ENCODE assay signal across 17 cellular contexts in genomic region chrX:38860106-38861013, GRCh38. TPM values are rescaled to one million over a fixed set of nuclear protein-coding genes. Genes with fewer than 3 reads are reported as not detected.
DNase-seq lines count a peak whose midpoint lies in the region; ATAC-seq, FAIRE-seq and TF ChIP-seq lines count a peak whose summit lies in the region.
"Had no signal": no experiment of that assay in that cellular context is flagged by ENCODE, and none has a peak within 500 bp of the region (broad histone marks: within the 10 kb centered on the region; RNA-seq: fewer than 3 reads in every experiment).

No MANE protein-coding gene starts in this region.

- peak; percentile 18 for FAIRE-seq in GM12878 (lab: Jason Lieb, UNC)
- FAIRE-seq: keratinocyte had no signal

- H3K4me1 ChIP-seq in GM12878 (ENCODE audit: control insufficient read depth, insufficient read depth, low read length): no peaks in the 10 kb centered on the region
- H3K4me1 ChIP-seq in ovary (ENCODE audit: insufficient read depth): no peaks in the 10 kb centered on the region
- no peaks in the 10 kb centered on the region for H3K4me1 ChIP-seq in OCI-LY7 (ENCODE audit: insufficient read depth, low read length, poor library complexity, severe bottlenecking)
- H3K4me1 ChIP-seq in thyroid gland: no peaks in the 10 kb centered on the region

- no peak for TF ChIP-seq POLR2A in GM12878 (IDR thresholded peaks at IDR 0.05; ENCODE audit: low read depth, low read length)
- TF ChIP-seq POLR2A in ovary (IDR thresholded peaks at IDR 0.05): no peak
- TF ChIP-seq POLR2A in thyroid gland (IDR thresholded peaks at IDR 0.05): no peak

- no peaks in the 10 kb centered on the region for H3K9me3 Mint-ChIP-seq in stimulated activated effector memory CD8-positive, alpha-beta T cell treated with anti-CD3 and anti-CD28 coated beads, Interleukin-12 subunit alpha, Interleukin-12 subunit beta, amount 100 ng/mL, for 72 hours

- TF ChIP-seq RAD21 in GM12878 (IDR thresholded peaks at IDR 0.05; ENCODE audit: insufficient read depth, low read depth, low read length): no peak

- in situ Hi-C loops in GM12878 (cut with MboI): no loop called here

- H3K27ac Mint-ChIP-seq in stimulated activated effector memory CD8-positive, alpha-beta T cell treated with anti-CD3 and anti-CD28 coated beads, Interleukin-12 subunit alpha, Interleukin-12 subunit beta, amount 100 ng/mL, for 72 hours: no peak overlapping the region

- no peak for TF ChIP-seq EP300 in GM12878 (IDR thresholded peaks at IDR 0.05; ENCODE audit: borderline replicate concordance in 1 of 2, control insufficient read depth in 1 of 2, low read depth in 2 of 2, low read length in 2 of 2)
- TF ChIP-seq EP300 in ovary (IDR thresholded peaks at IDR 0.05): no peak

- SMC1A ChIA-PET in GM12878 (lab: Charles Lee; ENCODE audit: uncharacterized antibody, unreplicated experiment): interaction anchor here (0.8 to 1.0 kb wide), 3 partner anchors 16 to 100 kb away, joined by 3 to 4 read pairs (median 3); no protein-coding TSS in a partner anchor

- no TSS peak for BruUV-seq in GM12878 (replicated peaks; lab: Mats Ljungman, UMichigan)
- no TSS peak for BruUV-seq in OCI-LY7 (replicated peaks; lab: Mats Ljungman, UMichigan)

- no peaks in the 10 kb centered on the region for H3K36me3 ChIP-seq in GM12878 (ENCODE audit: control insufficient read depth in 2 of 2, insufficient read depth in 2 of 2, low read length in 1 of 2)
- no peaks in the 10 kb centered on the region for H3K36me3 ChIP-seq in ovary
- no peaks in the 10 kb centered on the region for H3K36me3 ChIP-seq in OCI-LY7 (ENCODE audit: insufficient read depth, low read length)
- no peaks in the 10 kb centered on the region for H3K36me3 ChIP-seq in thyroid gland
- H3K36me3 ChIP-seq: tibial artery had no signal

- H3K9ac ChIP-seq in GM12878 (ENCODE audit: control insufficient read depth, insufficient read depth, low read length): no peak overlapping the region

- POLR2A ChIA-PET in GM12878 (lab: Charles Lee): no interaction called here
- POLR2A ChIA-PET in OCI-LY7 (lab: Charles Lee): no interaction called here

- H3K27ac ChIP-seq in GM12878 (ENCODE audit: control insufficient read depth, insufficient read depth) (no peak overlapping the region), ovary (no peak overlapping the region), OCI-LY7 (ENCODE audit: low read depth, low read length, poor library complexity, severe bottlenecking) (no peak overlapping the region), thyroid gland (no peak overlapping the region)
- H3K27ac ChIP-seq: tibial artery had no signal

- H4K20me1 ChIP-seq in GM12878 (ENCODE audit: control insufficient read depth, insufficient read depth) (no peaks in the 10 kb centered on the region), OCI-LY7 (ENCODE audit: insufficient read depth, low read length) (no peaks in the 10 kb centered on the region)

- DNase-seq in activated T-cell treated with anti-CD3 and anti-CD28 coated beads for 24 hours (ENCODE audit: low read depth): peak; percentile 22
- DNase-seq in activated T-cell treated with anti-CD3 and anti-CD28 coated beads for 4 hours: no peak
- DNase-seq in GM12878 (ENCODE audit: low read depth, low spot score): no peak
- no peak for DNase-seq in stimulated activated effector memory CD8-positive, alpha-beta T cell treated with anti-CD3 and anti-CD28 coated beads, Interleukin-12 subunit alpha, Interleukin-12 subunit beta, amount 100 ng/mL, for 72 hours (ENCODE audit: low spot score in 2 of 2)
- DNase-seq in ovary: no peak
- no peak for DNase-seq in OCI-LY7 (ENCODE audit: low spot score)
- no peak for DNase-seq in thyroid gland
- DNase-seq: dermis blood vessel endothelial cell, midbrain, NCI-H2029, NCI-H510A, tibial artery had no signal

- CTCF ChIA-PET in GM12878 (lab: Yijun Ruan, JAX) (interaction anchor here (0.5 kb wide), 1 partner anchor 27 kb away, joined by 3 read pairs; no protein-coding TSS in a partner anchor), OCI-LY7 (lab: Charles Lee; ENCODE audit: unreplicated experiment) (no interaction called here)

- H3K27me3 ChIP-seq in GM12878 (replicated peaks in 1 of 2; ENCODE audit: control insufficient read depth in 2 of 2, insufficient read depth in 2 of 2, low read length in 1 of 2) (no peaks in the 10 kb centered on the region), ovary (no peaks in the 10 kb centered on the region), thyroid gland (peaks cover 4% of the 10 kb centered on the region)
- H3K27me3 ChIP-seq: tibial artery had no signal

- TF ChIP-seq CTCF in GM12878 (IDR thresholded peaks at IDR 0.05 in 2 of 3, conservative IDR thresholded peaks at IDR 0.05 in 1 of 3; ENCODE audit: control insufficient read depth in 2 of 3, extremely low read depth in 1 of 3, insufficient read depth in 1 of 3, low read depth in 3 of 3, low read length in 3 of 3) (no peak), ovary (IDR thresholded peaks at IDR 0.05) (no peak), OCI-LY7 (conservative IDR thresholded peaks at IDR 0.05; ENCODE audit: low read length) (no peak), thyroid gland (IDR thresholded peaks at IDR 0.05) (no peak)

- H3K79me2 ChIP-seq in GM12878 (ENCODE audit: control insufficient read depth, insufficient read depth, low read length) (no peaks in the 10 kb centered on the region), OCI-LY7 (ENCODE audit: insufficient read depth, low read depth, low read length) (no peaks in the 10 kb centered on the region)

- H3K36me3 Mint-ChIP-seq in stimulated activated effector memory CD8-positive, alpha-beta T cell treated with anti-CD3 and anti-CD28 coated beads, Interleukin-12 subunit alpha, Interleukin-12 subunit beta, amount 100 ng/mL, for 72 hours: no peaks in the 10 kb centered on the region

- ATAC-seq in HG03354 (IDR thresholded peaks at IDR 0.05; ENCODE audit: poor library complexity, severe bottlenecking, unreplicated experiment) (peak; percentile 53), GM12878 (peak; percentile 68)
- ATAC-seq in stimulated activated effector memory CD8-positive, alpha-beta T cell treated with anti-CD3 and anti-CD28 coated beads, Interleukin-12 subunit alpha, Interleukin-12 subunit beta, amount 100 ng/mL, for 72 hours: peak; percentile 88
- ATAC-seq: esophagus mucosa, Panc1, sciatic nerve had no signal

- H3K9me3 ChIP-seq in GM12878 (replicated peaks; ENCODE audit: control insufficient read depth, insufficient read depth, low read length): no peaks in the 10 kb centered on the region
- no peaks in the 10 kb centered on the region for H3K9me3 ChIP-seq in ovary
- no peaks in the 10 kb centered on the region for H3K9me3 ChIP-seq in OCI-LY7 (ENCODE audit: low read length)
- no peaks in the 10 kb centered on the region for H3K9me3 ChIP-seq in thyroid gland
- H3K9me3 ChIP-seq: tibial artery had no signal

- H3K4me2 ChIP-seq in GM12878 (ENCODE audit: control insufficient read depth, insufficient read depth) (no peak overlapping the region), OCI-LY7 (ENCODE audit: low read length) (no peak overlapping the region)

- no peak overlapping the region for H3K4me3 ChIP-seq in GM12878
- H3K4me3 ChIP-seq in ovary: no peak overlapping the region
- no peak overlapping the region for H3K4me3 ChIP-seq in OCI-LY7 (ENCODE audit: low read depth, low read length, poor library complexity, severe bottlenecking)
- H3K4me3 ChIP-seq in thyroid gland (replicated peaks in 1 of 3): no peak overlapping the region
- H3K4me3 ChIP-seq: tibial artery had no signal

- intact Hi-C loops in GM12878 (cut with micrococcal nuclease; ENCODE audit: unreplicated experiment) (no loop called here), ovary (cut with DNase I) (no loop called here), OCI-LY7 (cut with micrococcal nuclease; ENCODE audit: unreplicated experiment) (no loop called here), thyroid gland (cut with DNase I) (no loop called here)

- no peaks in the 10 kb centered on the region for H3K9me2 ChIP-seq in OCI-LY7 (ENCODE audit: insufficient read depth, low read length)

- WGBS in GM12878 (ENCODE audit: insufficient coverage, insufficient replicate concordance, low lambda C conversion rate, missing lambda C conversion rate): 20% methylated on average over 4 of the region's 4 CpGs
- whole genome bisulfite sequencing in ovary, 3 donors: 82 to 87% (median 84%) methylated on average over 4 of the region's 4 CpGs
- WGBS in thyroid gland, 2 donors: 92 to 96% methylated on average over 4 of the region's 4 CpGs

- H2AFZ ChIP-seq in GM12878 (ENCODE audit: control insufficient read depth, low read depth, low read length): no peak overlapping the region
- H2AFZ ChIP-seq in OCI-LY7 (ENCODE audit: low read length): no peak overlapping the region

- no peaks in the 10 kb centered on the region for H3K4me1 Mint-ChIP-seq in stimulated activated effector memory CD8-positive, alpha-beta T cell treated with anti-CD3 and anti-CD28 coated beads, Interleukin-12 subunit alpha, Interleukin-12 subunit beta, amount 100 ng/mL, for 72 hours

- H3K4me3 Mint-ChIP-seq in stimulated activated effector memory CD8-positive, alpha-beta T cell treated with anti-CD3 and anti-CD28 coated beads, Interleukin-12 subunit alpha, Interleukin-12 subunit beta, amount 100 ng/mL, for 72 hours: no peak overlapping the region

- RAD21 ChIA-PET in GM12878 (lab: Charles Lee; ENCODE audit: unreplicated experiment): no interaction called here

TF ChIP-seq in GM12878, 131 proteins besides CTCF, POLR2A, EP300 and RAD21 (continues in another document):
- TF ChIP-seq IKZF2 (IDR thresholded peaks at IDR 0.05) (no peak), JUNB (IDR thresholded peaks at IDR 0.05) (no peak), GATAD2B (conservative IDR thresholded peaks at IDR 0.05; ENCODE audit: low read depth) (no peak)

RNA-seq across cellular contexts. Expression of gene MID1IP1, which starts 59.1 kb away (rescaled TPM):
- 18.6 and 21.7 TPM in 2 replicates for total RNA-seq in GM12878 (2013; cell fraction: nucleolus; rRNA removed)
- 55.9 and 62.2 TPM in 2 replicates for total RNA-seq in GM12878 (2014; rRNA removed)
- 17.7 and 18.7 TPM in 2 replicates for total RNA-seq in GM12878 (2014; rRNA removed; fragmentation: Illumina TruSeq; extraction: Trizol)
- 55.8 and 57.6 TPM in 2 replicates for total RNA-seq in GM12878 (2021)
- polyA plus RNA-seq in GM12878 (2011; ENCODE audit: low read depth): 6.8 TPM
- 28.8 and 41.6 TPM in 2 replicates for polyA plus RNA-seq in GM12878 (2011; rRNA removed)
- polyA plus RNA-seq in GM12878 (2011; cell fraction: cytosol; rRNA removed): 46.1 and 57.2 TPM in 2 replicates
- polyA plus RNA-seq in GM12878 (2011; cell fraction: nucleus; rRNA removed): 34.8 and 41.3 TPM in 2 replicates
- 19.0 and 30.4 TPM in 2 replicates for polyA plus RNA-seq in GM12878 (2012)
- 6.7 and 10.6 TPM in 2 replicates for polyA plus RNA-seq in GM12878 (2014; fragmentation: Illumina TruSeq; extraction: Trizol)
- 1 to 10 TPM in 1 of 2 experiments, under 1 TPM in 1; 0.21 to 2.3 TPM for polyA plus RNA-seq in GM12878 (2014; fragmentation: Nextera tagmentation; extraction: Ambion mirVana)
- 59.5 and 63.9 TPM in 2 replicates for polyA plus RNA-seq in GM12878 (2014; rRNA removed)
- polyA plus RNA-seq in GM12878 (2016; fragmentation: Nextera tagmentation; extraction: Ambion mirVana): 1 to 10 TPM; 7.2 to 8.0 TPM
- polyA minus RNA-seq in GM12878 (2011; rRNA and poly(A)+ RNA removed): 14.3 and 27.5 TPM in 2 replicates
- polyA minus RNA-seq in GM12878 (2011; cell fraction: cytosol; rRNA and poly(A)+ RNA removed): 22.3 and 22.6 TPM in 2 replicates
- 17.3 and 27.7 TPM in 2 replicates for polyA minus RNA-seq in GM12878 (2011; cell fraction: nucleus; rRNA and poly(A)+ RNA removed)
- total RNA-seq in ovary: 10 to 100 TPM; 37.3 to 80.9 (median 54.0) TPM
- polyA plus RNA-seq in ovary: 10 to 100 TPM; 14.5 to 60.4 TPM
- total RNA-seq in OCI-LY7 (2014; rRNA removed; shearing (Covaris generic)): 88.6 and 92.7 TPM in 2 replicates
- total RNA-seq in OCI-LY7 (2022): 80.4 and 83.4 TPM in 2 replicates
- 10 to 100 TPM; 19.3 to 36.8 (median 24.9) TPM for total RNA-seq in thyroid gland
